In the genomic region with DNA sequence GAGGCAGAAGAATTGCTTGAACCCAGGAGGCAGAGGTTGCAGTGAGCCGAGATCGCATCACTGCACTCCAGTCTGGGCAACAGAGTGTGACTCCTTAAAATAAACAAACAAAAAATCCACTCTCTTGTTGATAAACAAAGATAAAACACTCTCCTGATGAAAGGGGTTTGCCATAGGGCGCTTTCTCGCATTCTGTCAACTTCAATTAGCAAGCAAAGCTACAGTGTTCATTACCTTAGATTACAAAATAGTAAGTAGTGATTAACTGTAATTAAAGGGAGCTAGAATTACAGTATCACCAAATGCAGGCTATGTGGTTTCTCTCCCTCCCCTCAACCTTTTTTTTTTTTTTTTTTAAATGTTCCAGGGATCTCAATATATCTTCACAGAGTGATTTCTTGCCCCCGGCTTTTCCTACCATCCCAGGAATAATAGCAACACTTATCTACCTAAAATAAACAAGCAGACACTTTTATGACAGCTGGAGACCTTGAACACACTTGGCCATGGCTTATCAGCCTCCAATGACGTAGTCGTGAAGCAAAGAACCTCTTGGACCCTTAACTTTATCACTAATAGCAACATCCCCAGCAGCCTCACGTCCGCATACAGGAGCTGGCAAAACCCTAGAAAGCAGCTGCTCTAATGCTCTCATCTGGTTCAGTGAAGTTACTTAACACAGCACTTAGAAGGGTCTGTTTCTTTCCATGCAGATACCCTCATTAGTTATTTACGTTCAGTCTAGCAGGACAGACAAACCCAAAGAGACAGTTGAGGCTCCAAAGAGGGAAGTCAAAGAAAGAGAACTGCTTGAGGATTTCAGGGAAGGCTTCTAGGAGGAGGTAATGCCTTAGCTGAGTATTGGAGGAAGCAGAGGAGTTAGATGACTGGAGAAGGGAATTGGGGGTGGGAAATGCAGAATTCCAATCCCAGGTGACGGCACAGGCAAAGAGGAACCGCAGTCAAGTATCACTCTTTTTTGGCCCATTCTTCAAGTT, we compare ENCODE assay signal across 1 cellular context.
TF ChIP-seq lines count a peak whose summit lies in the region.

No MANE protein-coding gene starts in this region.

TF ChIP-seq in HEK293, 187 proteins besides CTCF, POLR2A, EP300 and RAD21 (continued from another document):
- TF ChIP-seq ZNF292 (tag by site-specific recombination; IDR thresholded peaks at IDR 0.05; ENCODE audit: borderline replicate concordance, low read depth) (no peak), ZNF214 (tag by site-specific recombination; IDR thresholded peaks at IDR 0.05; ENCODE audit: borderline replicate concordance) (no peak), ZFP37 (tag by site-specific recombination; IDR thresholded peaks at IDR 0.05) (peak; percentile 65; the same call in 1 of the 2 replicates), ZNF138 (tag by site-specific recombination; IDR thresholded peaks at IDR 0.05; ENCODE audit: borderline replicate concordance) (no peak)
- TF ChIP-seq, protein P1, sequence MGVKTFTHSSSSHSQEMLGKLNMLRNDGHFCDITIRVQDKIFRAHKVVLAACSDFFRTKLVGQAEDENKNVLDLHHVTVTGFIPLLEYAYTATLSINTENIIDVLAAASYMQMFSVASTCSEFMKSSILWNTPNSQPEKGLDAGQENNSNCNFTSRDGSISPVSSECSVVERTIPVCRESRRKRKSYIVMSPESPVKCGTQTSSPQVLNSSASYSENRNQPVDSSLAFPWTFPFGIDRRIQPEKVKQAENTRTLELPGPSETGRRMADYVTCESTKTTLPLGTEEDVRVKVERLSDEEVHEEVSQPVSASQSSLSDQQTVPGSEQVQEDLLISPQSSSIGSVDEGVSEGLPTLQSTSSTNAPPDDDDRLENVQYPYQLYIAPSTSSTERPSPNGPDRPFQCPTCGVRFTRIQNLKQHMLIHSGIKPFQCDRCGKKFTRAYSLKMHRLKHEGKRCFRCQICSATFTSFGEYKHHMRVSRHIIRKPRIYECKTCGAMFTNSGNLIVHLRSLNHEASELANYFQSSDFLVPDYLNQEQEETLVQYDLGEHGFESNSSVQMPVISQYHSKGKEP (tag by site-specific recombination; IDR thresholded peaks at IDR 0.05): peak; percentile 78; the same call in 1 of the 2 replicates
- TF ChIP-seq, protein P2, sequence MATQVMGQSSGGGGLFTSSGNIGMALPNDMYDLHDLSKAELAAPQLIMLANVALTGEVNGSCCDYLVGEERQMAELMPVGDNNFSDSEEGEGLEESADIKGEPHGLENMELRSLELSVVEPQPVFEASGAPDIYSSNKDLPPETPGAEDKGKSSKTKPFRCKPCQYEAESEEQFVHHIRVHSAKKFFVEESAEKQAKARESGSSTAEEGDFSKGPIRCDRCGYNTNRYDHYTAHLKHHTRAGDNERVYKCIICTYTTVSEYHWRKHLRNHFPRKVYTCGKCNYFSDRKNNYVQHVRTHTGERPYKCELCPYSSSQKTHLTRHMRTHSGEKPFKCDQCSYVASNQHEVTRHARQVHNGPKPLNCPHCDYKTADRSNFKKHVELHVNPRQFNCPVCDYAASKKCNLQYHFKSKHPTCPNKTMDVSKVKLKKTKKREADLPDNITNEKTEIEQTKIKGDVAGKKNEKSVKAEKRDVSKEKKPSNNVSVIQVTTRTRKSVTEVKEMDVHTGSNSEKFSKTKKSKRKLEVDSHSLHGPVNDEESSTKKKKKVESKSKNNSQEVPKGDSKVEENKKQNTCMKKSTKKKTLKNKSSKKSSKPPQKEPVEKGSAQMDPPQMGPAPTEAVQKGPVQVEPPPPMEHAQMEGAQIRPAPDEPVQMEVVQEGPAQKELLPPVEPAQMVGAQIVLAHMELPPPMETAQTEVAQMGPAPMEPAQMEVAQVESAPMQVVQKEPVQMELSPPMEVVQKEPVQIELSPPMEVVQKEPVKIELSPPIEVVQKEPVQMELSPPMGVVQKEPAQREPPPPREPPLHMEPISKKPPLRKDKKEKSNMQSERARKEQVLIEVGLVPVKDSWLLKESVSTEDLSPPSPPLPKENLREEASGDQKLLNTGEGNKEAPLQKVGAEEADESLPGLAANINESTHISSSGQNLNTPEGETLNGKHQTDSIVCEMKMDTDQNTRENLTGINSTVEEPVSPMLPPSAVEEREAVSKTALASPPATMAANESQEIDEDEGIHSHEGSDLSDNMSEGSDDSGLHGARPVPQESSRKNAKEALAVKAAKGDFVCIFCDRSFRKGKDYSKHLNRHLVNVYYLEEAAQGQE (tag by site-specific recombination; IDR thresholded peaks at IDR 0.05): 0 out of 2 replicates have a peak, but pooled peaks have one; percentile 32
